In genomic region chr12:12582895-12583303, GRCh38 we compare ENCODE assay signal across 9 cellular contexts. TPM values are rescaled to one million over a fixed set of nuclear protein-coding genes. Genes with fewer than 3 reads are reported as not detected.
DNase-seq lines count a peak whose midpoint lies in the region; ATAC-seq and TF ChIP-seq lines count a peak whose summit lies in the region.
"Had no signal": no experiment of that assay in that cellular context is flagged by ENCODE, and none has a peak within 500 bp of the region (broad histone marks: within the 10 kb centered on the region; RNA-seq: fewer than 3 reads in every experiment).

No MANE protein-coding gene starts in this region.

- H3K27me3 ChIP-seq in psoas muscle (ENCODE audit: insufficient read depth in 3 of 3, low read length in 2 of 3) = no peaks in the 10 kb centered on the region
- H3K27me3 ChIP-seq: right lobe of liver had no signal

- no peaks in the 10 kb centered on the region for H3K9me3 Mint-ChIP-seq in activated naive CD4-positive, alpha-beta T cell treated with anti-CD3 and anti-CD28 coated beads, Interleukin-2, amount 50 U/mL, for 72 hours

- intact Hi-C loops in psoas muscle (cut with DNase I) = no loop called here

- no peak overlapping the region for H3K4me3 ChIP-seq in psoas muscle
- H3K4me3 ChIP-seq: right lobe of liver had no signal

- ATAC-seq in HG03139 (IDR thresholded peaks at IDR 0.05; ENCODE audit: unreplicated experiment) = peak; percentile 85
- peak; percentile 91 to 97 for ATAC-seq in activated naive CD4-positive, alpha-beta T cell treated with anti-CD3 and anti-CD28 coated beads, Interleukin-2, amount 50 U/mL, for 72 hours
- no peak for ATAC-seq in psoas muscle

- no peak for TF ChIP-seq CTCF in psoas muscle (IDR thresholded peaks at IDR 0.05)

- 62 to 81% (median 71%) methylated on average over 6 of the region's 6 CpGs for WGBS in psoas muscle, 3 donors

- H3K4me1 ChIP-seq in psoas muscle = no peaks in the 10 kb centered on the region

- no peaks in the 10 kb centered on the region for H3K36me3 ChIP-seq in psoas muscle (ENCODE audit: insufficient read depth in 1 of 2, low read depth in 1 of 2)
- H3K36me3 ChIP-seq: right lobe of liver had no signal

- POLR2A ChIA-PET in HEK293T (lab: Yijun Ruan, JAX) = no interaction called here

- H3K9me3 ChIP-seq in psoas muscle = no peaks in the 10 kb centered on the region
- H3K9me3 ChIP-seq: right lobe of liver had no signal

- H3K36me3 Mint-ChIP-seq in activated naive CD4-positive, alpha-beta T cell treated with anti-CD3 and anti-CD28 coated beads, Interleukin-2, amount 50 U/mL, for 72 hours = no peaks in the 10 kb centered on the region

- H3K27ac Mint-ChIP-seq in activated naive CD4-positive, alpha-beta T cell treated with anti-CD3 and anti-CD28 coated beads, Interleukin-2, amount 50 U/mL, for 72 hours = peak overlapping the region; percentile 84 to 88

- peak; percentile 48 for DNase-seq in stimulated activated naive CD4-positive, alpha-beta T cell treated with Interleukin-2 at 50 U/mL for 16 hours (lab: John Stamatoyannopoulos, UW)
- no peak for DNase-seq in stimulated activated naive CD4-positive, alpha-beta T cell (lab: John Stamatoyannopoulos, UW)
- peak; percentile 62 to 78 for DNase-seq in activated naive CD4-positive, alpha-beta T cell treated with anti-CD3 and anti-CD28 coated beads, Interleukin-2, amount 50 U/mL, for 72 hours (ENCODE audit: low spot score in 2 of 2)
- peak; percentile 66 for DNase-seq in stimulated activated CD4-positive, alpha-beta T cell treated with anti-CD3 and anti-CD28 coated beads, Interleukin-4, amount 100 ng/mL, for 24 hours
- no peak for DNase-seq in psoas muscle
- DNase-seq in HEK293T (ENCODE audit: extremely low spot score) = no peak
- DNase-seq in midbrain (lab: John Stamatoyannopoulos, UW) = no peak
- DNase-seq: right lobe of liver had no signal

- CTCF ChIA-PET in HEK293T (lab: Yijun Ruan, JAX) = interaction anchor here (0.6 kb wide), 1 partner anchor 14 kb away, joined by 4 read pairs; no protein-coding TSS in a partner anchor

- no peak overlapping the region for H3K27ac ChIP-seq in psoas muscle
- H3K27ac ChIP-seq: right lobe of liver had no signal

TF ChIP-seq in HEK293T, 16 proteins besides CTCF, POLR2A, EP300 and RAD21:
- TF ChIP-seq TARDBP (IDR thresholded peaks at IDR 0.05) = no peak
- no peak for TF ChIP-seq SP1 (IDR thresholded peaks at IDR 0.05)
- TF ChIP-seq LEF1 (IDR thresholded peaks at IDR 0.05; ENCODE audit: borderline replicate concordance) = no peak
- TF ChIP-seq FOXA1 (IDR thresholded peaks at IDR 0.05) = no peak
- no peak for TF ChIP-seq SUZ12 (IDR thresholded peaks at IDR 0.05)
- no peak for TF ChIP-seq BHLHE40 (IDR thresholded peaks at IDR 0.05; ENCODE audit: borderline replicate concordance)
- TF ChIP-seq PKNOX1 (IDR thresholded peaks at IDR 0.05) = no peak
- TF ChIP-seq NFRKB (IDR thresholded peaks at IDR 0.05) = no peak
TF ChIP-seq in HEK293T: peak in this region for 0.

RNA-seq across cellular contexts. Expression of gene DUSP16, which starts 20.2 kb away (rescaled TPM):
- 10 to 100 TPM; 37.4 to 64.8 TPM for total RNA-seq in activated naive CD4-positive, alpha-beta T cell treated with anti-CD3 and anti-CD28 coated beads, Interleukin-2, amount 50 U/mL, for 72 hours
- total RNA-seq in psoas muscle = 10 to 100 TPM; 14.2 to 23.8 (median 19.7) TPM
- 1 to 10 TPM; 3.3 to 8.4 (median 4.5) TPM for polyA plus RNA-seq in psoas muscle

RNA-seq across cellular contexts. Expression of gene CREBL2, which starts 28.8 kb away (rescaled TPM):
- 10 to 100 TPM; 10.7 to 15.7 TPM for total RNA-seq in activated naive CD4-positive, alpha-beta T cell treated with anti-CD3 and anti-CD28 coated beads, Interleukin-2, amount 50 U/mL, for 72 hours
- 1 to 10 TPM; 6.1 to 9.2 (median 7.3) TPM for total RNA-seq in psoas muscle
- polyA plus RNA-seq in psoas muscle = 10 to 100 TPM in 1 of 3 donors, 1 to 10 TPM in 2; 4.0 to 16.4 (median 5.3) TPM

Comparison
In these comparisons a context has a peak if more than half of its experiments do, and no peak if none do; other contexts are left out.
1. DNase-seq: peak in stimulated activated naive CD4-positive, alpha-beta T cell treated with Interleukin-2 at 50 U/mL for 16 hours (single experiment), activated naive CD4-positive, alpha-beta T cell treated with anti-CD3 and anti-CD28 coated beads, Interleukin-2, amount 50 U/mL, for 72 hours (2 of 2) and stimulated activated CD4-positive, alpha-beta T cell treated with anti-CD3 and anti-CD28 coated beads, Interleukin-4, amount 100 ng/mL, for 24 hours (single experiment); none in stimulated activated naive CD4-positive, alpha-beta T cell (0 of 6), psoas muscle (0 of 2), HEK293T (single experiment) and midbrain (single experiment).
2. ATAC-seq: peak in HG03139 (single experiment) and activated naive CD4-positive, alpha-beta T cell treated with anti-CD3 and anti-CD28 coated beads, Interleukin-2, amount 50 U/mL, for 72 hours (2 of 2); none in psoas muscle (0 of 4).